Comparison of ENCODE assay signal across 1 cellular context in the genomic region with DNA sequence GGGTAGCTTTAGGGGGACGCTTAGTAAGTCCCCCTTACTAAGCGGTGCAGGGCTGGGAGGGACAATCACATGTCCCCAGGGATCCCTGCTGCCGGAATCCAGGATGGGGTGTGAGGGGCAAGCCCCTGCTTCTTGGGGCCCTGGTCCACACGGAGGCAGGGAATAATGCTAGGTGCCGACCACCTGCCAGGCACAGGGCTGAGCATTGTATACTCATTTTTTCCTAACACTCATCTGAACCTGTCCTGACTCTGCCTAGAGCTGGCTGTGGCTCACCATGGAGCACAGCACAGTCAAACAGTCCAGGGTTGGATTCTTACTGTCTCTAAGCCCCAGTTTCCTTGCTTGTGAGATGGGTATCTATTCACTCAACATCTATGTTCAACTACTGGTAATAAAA.
TF ChIP-seq lines count a peak whose summit lies in the region.

No MANE protein-coding gene starts in this region.

TF ChIP-seq in H1, 55 proteins besides CTCF, POLR2A, EP300 and RAD21:
- no peak for TF ChIP-seq RBBP5 (IDR thresholded peaks at IDR 0.05; ENCODE audit: borderline replicate concordance, low read depth, low read length)
- TF ChIP-seq RNF2 (IDR thresholded peaks at IDR 0.05; ENCODE audit: borderline replicate concordance, low read depth, low read length, missing control alignments, poor library complexity, severe bottlenecking): no peak
- no peak for TF ChIP-seq EGR1 (IDR thresholded peaks at IDR 0.05; ENCODE audit: borderline replicate concordance, low read depth, low read length)
- TF ChIP-seq SAP30 (IDR thresholded peaks at IDR 0.05; ENCODE audit: insufficient read depth, insufficient replicate concordance, low read length): no peak
- no peak for TF ChIP-seq JUN (IDR thresholded peaks at IDR 0.05; ENCODE audit: low read depth, low read length)
- no peak for TF ChIP-seq GTF2F1 (IDR thresholded peaks at IDR 0.05; ENCODE audit: borderline replicate concordance, low read depth, low read length)
- TF ChIP-seq FOSL1 (IDR thresholded peaks at IDR 0.05; ENCODE audit: insufficient read depth, low read depth, low read length): no peak
- TF ChIP-seq, protein P1, sequence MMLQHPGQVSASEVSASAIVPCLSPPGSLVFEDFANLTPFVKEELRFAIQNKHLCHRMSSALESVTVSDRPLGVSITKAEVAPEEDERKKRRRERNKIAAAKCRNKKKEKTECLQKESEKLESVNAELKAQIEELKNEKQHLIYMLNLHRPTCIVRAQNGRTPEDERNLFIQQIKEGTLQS (IDR thresholded peaks at IDR 0.05; ENCODE audit: insufficient read depth, low read depth, low read length): no peak
- no peak for TF ChIP-seq CHD1 (IDR thresholded peaks at IDR 0.05; ENCODE audit: low read depth, low read length)
- no peak for TF ChIP-seq TEAD4 (IDR thresholded peaks at IDR 0.05; ENCODE audit: low read depth, low read length)
- TF ChIP-seq, protein P2, sequence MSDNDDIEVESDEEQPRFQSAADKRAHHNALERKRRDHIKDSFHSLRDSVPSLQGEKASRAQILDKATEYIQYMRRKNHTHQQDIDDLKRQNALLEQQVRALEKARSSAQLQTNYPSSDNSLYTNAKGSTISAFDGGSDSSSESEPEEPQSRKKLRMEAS (IDR thresholded peaks at IDR 0.05): no peak
- TF ChIP-seq, protein P3, sequence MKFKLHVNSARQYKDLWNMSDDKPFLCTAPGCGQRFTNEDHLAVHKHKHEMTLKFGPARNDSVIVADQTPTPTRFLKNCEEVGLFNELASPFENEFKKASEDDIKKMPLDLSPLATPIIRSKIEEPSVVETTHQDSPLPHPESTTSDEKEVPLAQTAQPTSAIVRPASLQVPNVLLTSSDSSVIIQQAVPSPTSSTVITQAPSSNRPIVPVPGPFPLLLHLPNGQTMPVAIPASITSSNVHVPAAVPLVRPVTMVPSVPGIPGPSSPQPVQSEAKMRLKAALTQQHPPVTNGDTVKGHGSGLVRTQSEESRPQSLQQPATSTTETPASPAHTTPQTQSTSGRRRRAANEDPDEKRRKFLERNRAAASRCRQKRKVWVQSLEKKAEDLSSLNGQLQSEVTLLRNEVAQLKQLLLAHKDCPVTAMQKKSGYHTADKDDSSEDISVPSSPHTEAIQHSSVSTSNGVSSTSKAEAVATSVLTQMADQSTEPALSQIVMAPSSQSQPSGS (IDR thresholded peaks at IDR 0.05; ENCODE audit: low read length): no peak
- TF ChIP-seq TAF1 (IDR thresholded peaks at IDR 0.05; ENCODE audit: low read depth, low read length): no peak
- no peak for TF ChIP-seq POU5F1 (IDR thresholded peaks at IDR 0.05; ENCODE audit: low read depth, low read length)
TF ChIP-seq in H1: peak in this region for 0.
